ENCODE assay signal across 4 cellular contexts in genomic region chr11:110761131-110761530, GRCh38.
TF ChIP-seq lines count a peak whose summit lies in the region.

No MANE protein-coding gene starts in this region.

TF ChIP-seq in HepG2, 621 proteins besides CTCF, POLR2A, EP300 and RAD21:
- TF ChIP-seq MAFK (conservative IDR thresholded peaks at IDR 0.05 in 1 of 2, IDR thresholded peaks at IDR 0.05 in 1 of 2; ENCODE audit: low read length in 2 of 2) (peak in 1 of 2 experiments; percentile 70; a peak in 3 of 4 replicates), KLF6 (CRISPR knock-in tag; IDR thresholded peaks at IDR 0.05) (no peak), MAFF (IDR thresholded peaks at IDR 0.05; ENCODE audit: low read depth, low read length) (peak; percentile 53)

TF ChIP-seq in A549, 52 proteins besides CTCF, POLR2A, EP300 and RAD21:
- TF ChIP-seq MAFK (IDR thresholded peaks at IDR 0.05; ENCODE audit: partially characterized antibody) (peak; percentile 35), HOXB13 (CRISPR knock-in tag; IDR thresholded peaks at IDR 0.05; ENCODE audit: low read depth) (no peak)

TF ChIP-seq in IMR-90, 13 proteins besides CTCF, POLR2A, EP300 and RAD21:
- peak; percentile 66 for TF ChIP-seq MAFK (IDR thresholded peaks at IDR 0.05; ENCODE audit: low read depth, low read length)
- TF ChIP-seq NFE2L2 (IDR thresholded peaks at IDR 0.05; ENCODE audit: low read depth, low read length) = no peak

TF ChIP-seq in K562, 482 proteins besides CTCF, POLR2A, EP300 and RAD21:
- TF ChIP-seq ZNF263 (CRISPR knock-in tag; IDR thresholded peaks at IDR 0.05; ENCODE audit: borderline replicate concordance) = no peak
- peak; percentile 18; the same call in 1 of the 2 replicates for TF ChIP-seq ZNF316 (IDR thresholded peaks at IDR 0.05)
- TF ChIP-seq PTRF (tag; IDR thresholded peaks at IDR 0.05) = no peak
